ENCODE assay signal across 22 cellular contexts in genomic region chr1:4044967-4045366, GRCh38.
DNase-seq lines count a peak whose midpoint lies in the region; ATAC-seq and TF ChIP-seq lines count a peak whose summit lies in the region.
"Had no signal": no experiment of that assay in that cellular context is flagged by ENCODE, and none has a peak within 500 bp of the region (broad histone marks: within the 10 kb centered on the region; RNA-seq: fewer than 3 reads in every experiment).

No MANE protein-coding gene starts in this region.

- H3K56ac ChIP-seq in H9 (ENCODE audit: insufficient read length, low read depth, low read length) = no peak overlapping the region

- no peaks in the 10 kb centered on the region for H3K79me2 ChIP-seq in H9 (ENCODE audit: insufficient read depth, low read length)

- peak; percentile 64 for DNase-seq in Jurkat, Clone E6-1 (ENCODE audit: low read depth, low spot score)
- DNase-seq in Peyer's patch (peak in 2 of 3 donors; percentile 47 to 54), naive B cell (peak; percentile 77), A172 (ENCODE audit: low spot score) (no peak), H9 (no peak), foreskin keratinocyte (no peak)
- DNase-seq: C1 segment of cervical spinal cord; Calu3; CD8-positive, alpha-beta T cell; DMS153; GM23248; IMR-90; NCI-H187; NCI-H2107; NCI-H2227 treated with DMSO at 0.1 percent for 48 hours; NCI-H510A; NCI-H82; OCI-M1; Right ventricle myocardium superior; T-helper 17 cell had no signal

- no peak overlapping the region for H2BK20ac ChIP-seq in H9 (ENCODE audit: low read depth, low read length, poor library complexity, severe bottlenecking)

- H3K4me1 ChIP-seq in BLaER1 (peaks cover 63% of the 10 kb centered on the region), Peyer's patch (no peaks in the 10 kb centered on the region), H9 (ENCODE audit: insufficient read depth, low read length) (peaks cover 3% of the 10 kb centered on the region), foreskin keratinocyte (no peaks in the 10 kb centered on the region)
- H3K4me1 ChIP-seq: HAP-1 had no signal

- H4K5ac ChIP-seq in H9 (ENCODE audit: insufficient read length, low read depth, low read length) = no peak overlapping the region

- H3K79me1 ChIP-seq in H9 (ENCODE audit: insufficient read depth, low read depth, low read length, poor library complexity, severe bottlenecking) = no peaks in the 10 kb centered on the region

- H3K36me3 Mint-ChIP-seq in naive B cell (no peaks in the 10 kb centered on the region), H9 (ENCODE audit: insufficient read depth in 1 of 3, low read depth in 3 of 3) (peaks cover 0 to under 1% (median under 1%) of the 10 kb centered on the region in 3 experiments; a peak in 4 of 7 replicates)
- H3K36me3 Mint-ChIP-seq: CD8-positive, alpha-beta T cell had no signal

- no peak overlapping the region for H3K4ac ChIP-seq in H9 (ENCODE audit: low read depth, low read length)

- H4K91ac ChIP-seq in H9 (ENCODE audit: insufficient read length, low read depth, low read length) = no peak overlapping the region

- H2AK5ac ChIP-seq in H9 (ENCODE audit: insufficient read length, low read length) = no peak overlapping the region

- TF ChIP-seq CTCF in Peyer's patch (IDR thresholded peaks at IDR 0.05) (no peak), H9 (conservative IDR thresholded peaks at IDR 0.05) (no peak), foreskin keratinocyte (conservative IDR thresholded peaks at IDR 0.05) (no peak)

- H3K27ac Mint-ChIP-seq in naive B cell (peak overlapping the region; percentile 72 to 97 (median 96)), H9 (no peak overlapping the region)
- H3K27ac Mint-ChIP-seq: CD8-positive, alpha-beta T cell; T-helper 17 cell had no signal

- H2BK12ac ChIP-seq in H9 (ENCODE audit: insufficient read length, low read depth, low read length) = no peak overlapping the region

- H3K27me3 ChIP-seq in BLaER1 (no peaks in the 10 kb centered on the region), Peyer's patch (no peaks in the 10 kb centered on the region), H9 (ENCODE audit: insufficient read depth, low read length) (no peaks in the 10 kb centered on the region), foreskin keratinocyte (no peaks in the 10 kb centered on the region)

- no peak overlapping the region for H2BK5ac ChIP-seq in H9 (ENCODE audit: insufficient read length, low read length)

- H3K27me3 Mint-ChIP-seq in naive B cell = no peaks in the 10 kb centered on the region
- peaks cover 14% of the 10 kb centered on the region for H3K27me3 Mint-ChIP-seq in H9 (ENCODE audit: low read depth)

- no peak overlapping the region for H4K8ac ChIP-seq in H9 (replicated peaks; ENCODE audit: insufficient read length, low read depth, low read length)

- H3K4me1 Mint-ChIP-seq in naive B cell (peaks cover 54 to 71% (median 64%) of the 10 kb centered on the region in 3 donors), H9 (peaks cover 8 to 14% of the 10 kb centered on the region in 2 experiments; a peak in 3 of 4 replicates)

- peaks cover 8% of the 10 kb centered on the region for H3K9me3 ChIP-seq in BLaER1
- no peaks in the 10 kb centered on the region for H3K9me3 ChIP-seq in Peyer's patch
- H3K9me3 ChIP-seq in H9 (ENCODE audit: control insufficient read depth, low read depth, low read length) = no peaks in the 10 kb centered on the region
- H3K9me3 ChIP-seq: HAP-1 had no signal

- H3K27ac ChIP-seq in BLaER1 (no peak overlapping the region), Peyer's patch (no peak overlapping the region), H9 (ENCODE audit: insufficient read length, low read depth, low read length) (no peak overlapping the region), foreskin keratinocyte (no peak overlapping the region)
- H3K27ac ChIP-seq: GM23248 had no signal

- no peak overlapping the region for H3K4me3 ChIP-seq in BLaER1
- no peak overlapping the region for H3K4me3 ChIP-seq in Jurkat, Clone E6-1 (ENCODE audit: low read length)
- H3K4me3 ChIP-seq in Peyer's patch = no peak overlapping the region
- H3K4me3 ChIP-seq: GM23248, HAP-1 had no signal

- H3T11ph ChIP-seq in H9 (ENCODE audit: low read length) = no peak overlapping the region

- H3K23me2 ChIP-seq in H9 (ENCODE audit: insufficient read length, low read depth, low read length, poor library complexity, severe bottlenecking) = no peaks in the 10 kb centered on the region

- H3K14ac ChIP-seq in H9 (ENCODE audit: insufficient read depth, low read length) = no peak overlapping the region

- ATAC-seq in naive B cell (ENCODE audit: low read depth in 2 of 2) = peak; percentile 86 to 91
- no peak for ATAC-seq in foreskin keratinocyte
- ATAC-seq: CD8-positive, alpha-beta T cell; T-helper 17 cell had no signal

- peaks cover under 1 to 7% (median 4%) of the 10 kb centered on the region in 7 donors for H3K9me3 Mint-ChIP-seq in naive B cell
- peaks cover 2% of the 10 kb centered on the region in 2 experiments; a peak in 4 of 5 replicates for H3K9me3 Mint-ChIP-seq in H9
- H3K9me3 Mint-ChIP-seq: CD8-positive, alpha-beta T cell had no signal

- no peak overlapping the region for H2AFZ ChIP-seq in H9 (ENCODE audit: low read length)
- H2AFZ ChIP-seq: GM23248 had no signal

- TF ChIP-seq POLR2A in Peyer's patch (IDR thresholded peaks at IDR 0.05) = no peak

- H3K23ac ChIP-seq in H9 (ENCODE audit: insufficient read length, low read depth, low read length) = no peak overlapping the region

- H2BK120ac ChIP-seq in H9 (ENCODE audit: low read depth, low read length, poor library complexity, severe bottlenecking) = no peak overlapping the region

- H3K4me3 Mint-ChIP-seq in naive B cell (peak overlapping the region; percentile 27 to 87 (median 66)), H9 (no peak overlapping the region)
- H3K4me3 Mint-ChIP-seq: CD8-positive, alpha-beta T cell; T-helper 17 cell had no signal

- H2BK15ac ChIP-seq in H9 (ENCODE audit: low read depth, low read length) = no peak overlapping the region

- H3K18ac ChIP-seq in H9 (ENCODE audit: insufficient read length, low read depth, low read length) = no peak overlapping the region

- H3K4me2 ChIP-seq in BLaER1 = peak overlapping the region; percentile 78
- no peak overlapping the region for H3K4me2 ChIP-seq in H9 (ENCODE audit: insufficient read depth, insufficient read length, low read length)

- WGBS in H9 (ENCODE audit: extremely low coverage, insufficient read length, low lambda C conversion rate) = no CpG with 5 or more reads among the region's 5 CpGs

- H3K9ac ChIP-seq in BLaER1 (no peak overlapping the region), H9 (ENCODE audit: extremely low read depth, insufficient read length, low read length) (no peak overlapping the region)
- H3K9ac ChIP-seq: GM23248 had no signal

- H3K36me3 ChIP-seq in BLaER1 (no peaks in the 10 kb centered on the region), Peyer's patch (no peaks in the 10 kb centered on the region)
- H3K36me3 ChIP-seq: HAP-1 had no signal

- no peaks in the 10 kb centered on the region for H4K20me1 ChIP-seq in BLaER1
- H4K20me1 ChIP-seq in H9 (ENCODE audit: control insufficient read depth, insufficient read depth, insufficient read length) = no peaks in the 10 kb centered on the region

Comparison
In these comparisons a context has a peak if more than half of its experiments do, and no peak if none do; other contexts are left out.
1. DNase-seq: peak in Jurkat, Clone E6-1 (single experiment), Peyer's patch (2 of 3) and naive B cell (single experiment); none in A172 (single experiment), H9 (single experiment) and foreskin keratinocyte (0 of 2).
2. H3K27ac Mint-ChIP-seq: peak in naive B cell (6 of 6); none in H9 (0 of 3).
3. H3K4me3 Mint-ChIP-seq: peak in naive B cell (8 of 8); none in H9 (0 of 2).